In the genomic region with DNA sequence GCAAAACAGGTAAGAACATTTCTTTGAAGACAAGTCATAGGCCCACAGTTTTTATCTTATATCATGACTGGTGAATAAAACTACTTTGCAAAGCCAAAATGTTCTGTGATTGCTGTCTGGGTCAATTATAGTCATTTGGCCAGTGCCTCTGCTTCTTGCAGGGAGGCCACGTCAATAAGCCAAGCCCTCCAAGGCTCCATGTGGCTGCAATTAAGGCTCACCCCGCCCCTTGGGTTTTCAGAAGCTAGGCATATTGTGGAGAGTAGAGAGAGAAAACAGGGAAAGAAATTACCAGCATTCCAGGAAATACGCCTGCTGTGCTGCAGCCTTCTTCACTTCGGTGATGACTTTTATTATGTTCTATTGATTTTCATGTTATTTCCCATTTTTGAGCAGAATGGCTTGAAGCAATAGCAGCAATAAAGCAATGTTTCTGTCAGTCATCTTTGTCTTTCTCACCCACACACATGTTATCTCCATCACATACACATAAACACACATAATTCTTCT, we compare ENCODE assay signal across 18 cellular contexts.
"Had no signal": no experiment of that assay in that cellular context is flagged by ENCODE, and none has a peak within 500 bp of the region (broad histone marks: within the 10 kb centered on the region; RNA-seq: fewer than 3 reads in every experiment).

No MANE protein-coding gene starts in this region.

- H3K36me3 Mint-ChIP-seq: activated naive CD8-positive, alpha-beta T cell treated with anti-CD3 and anti-CD28 coated beads for 36 hours; stimulated activated effector memory CD8-positive, alpha-beta T cell treated with anti-CD3 and anti-CD28 coated beads, Interleukin-12 subunit alpha, Interleukin-12 subunit beta, amount 100 ng/mL, for 72 hours had no signal

- H3K27me3 Mint-ChIP-seq: activated CD4-positive, alpha-beta memory T cell treated with anti-CD3 and anti-CD28 coated beads, Interleukin-2, amount 10 ng/mL, durations not matched to agents 7 days and 5 days; activated naive CD8-positive, alpha-beta T cell treated with anti-CD3 and anti-CD28 coated beads for 36 hours had no signal

- H3K4me1 Mint-ChIP-seq: activated CD4-positive, alpha-beta memory T cell treated with anti-CD3 and anti-CD28 coated beads, Interleukin-2, amount 10 ng/mL, durations not matched to agents 7 days and 5 days; activated CD4-positive, alpha-beta T cell treated with anti-CD3 and anti-CD28 coated beads for 36 hours; activated naive CD8-positive, alpha-beta T cell treated with anti-CD3 and anti-CD28 coated beads for 36 hours; stimulated activated effector memory CD8-positive, alpha-beta T cell treated with anti-CD3 and anti-CD28 coated beads, Interleukin-12 subunit alpha, Interleukin-12 subunit beta, amount 100 ng/mL, for 72 hours had no signal

- H3K27me3 ChIP-seq: esophagus squamous epithelium, foreskin keratinocyte, right atrium auricular region, thyroid gland, vagina had no signal

- H3K9me3 ChIP-seq: esophagus squamous epithelium, heart left ventricle, left ventricle myocardium inferior, right atrium auricular region, thyroid gland, vagina had no signal

- H3K4me3 Mint-ChIP-seq: activated CD4-positive, alpha-beta memory T cell treated with anti-CD3 and anti-CD28 coated beads, Interleukin-2, amount 10 ng/mL, durations not matched to agents 7 days and 5 days; activated CD4-positive, alpha-beta T cell treated with anti-CD3 and anti-CD28 coated beads for 36 hours; activated naive CD8-positive, alpha-beta T cell treated with anti-CD3 and anti-CD28 coated beads for 36 hours; stimulated activated effector memory CD8-positive, alpha-beta T cell treated with anti-CD3 and anti-CD28 coated beads, Interleukin-12 subunit alpha, Interleukin-12 subunit beta, amount 100 ng/mL, for 72 hours had no signal

- H3K27ac Mint-ChIP-seq: activated CD4-positive, alpha-beta memory T cell treated with anti-CD3 and anti-CD28 coated beads, Interleukin-2, amount 10 ng/mL, durations not matched to agents 7 days and 5 days; activated CD4-positive, alpha-beta T cell treated with anti-CD3 and anti-CD28 coated beads for 36 hours; activated naive CD8-positive, alpha-beta T cell treated with anti-CD3 and anti-CD28 coated beads for 36 hours; stimulated activated effector memory CD8-positive, alpha-beta T cell treated with anti-CD3 and anti-CD28 coated beads, Interleukin-12 subunit alpha, Interleukin-12 subunit beta, amount 100 ng/mL, for 72 hours had no signal

- DNase-seq: activated CD4-positive, alpha-beta memory T cell treated with anti-CD3 and anti-CD28 coated beads, Interleukin-2, amount 10 ng/mL, durations not matched to agents 7 days and 5 days; activated CD4-positive, alpha-beta T cell treated with anti-CD3 and anti-CD28 coated beads for 36 hours; activated gamma-delta T cell treated with Interleukin-2 at 50 U/mL for 16 hours; activated naive CD8-positive, alpha-beta T cell treated with anti-CD3 and anti-CD28 coated beads for 36 hours; activated T-cell treated with anti-CD3 and anti-CD28 coated beads, Interleukin-2, amount 50 U/mL, for 48 hours; anterior cingulate cortex; esophagus squamous epithelium; foreskin keratinocyte; heart left ventricle; kidney; left ventricle myocardium inferior; mesenchymal stem cell; small intestine; thyroid gland; WERI-Rb-1 had no signal

- H3K4me1 ChIP-seq: esophagus squamous epithelium, foreskin keratinocyte, heart left ventricle, left ventricle myocardium inferior, right atrium auricular region, thyroid gland, vagina had no signal

- FAIRE-seq: kidney, small intestine had no signal

- H3K27ac ChIP-seq: esophagus squamous epithelium, foreskin keratinocyte, heart left ventricle, left ventricle myocardium inferior, right atrium auricular region, thyroid gland, vagina, WERI-Rb-1 had no signal

- H3K36me3 ChIP-seq: esophagus squamous epithelium, heart left ventricle, left ventricle myocardium inferior, right atrium auricular region, thyroid gland, vagina, WERI-Rb-1 had no signal

- H3K9me3 Mint-ChIP-seq: activated CD4-positive, alpha-beta memory T cell treated with anti-CD3 and anti-CD28 coated beads, Interleukin-2, amount 10 ng/mL, durations not matched to agents 7 days and 5 days; activated naive CD8-positive, alpha-beta T cell treated with anti-CD3 and anti-CD28 coated beads for 36 hours had no signal

- H3K4me3 ChIP-seq: esophagus squamous epithelium, heart left ventricle, left ventricle myocardium inferior, right atrium auricular region, thyroid gland, vagina had no signal

- ATAC-seq: activated CD4-positive, alpha-beta T cell treated with anti-CD3 and anti-CD28 coated beads for 36 hours; foreskin keratinocyte; heart left ventricle; stimulated activated effector memory CD8-positive, alpha-beta T cell treated with anti-CD3 and anti-CD28 coated beads, Interleukin-12 subunit alpha, Interleukin-12 subunit beta, amount 100 ng/mL, for 72 hours had no signal
